28 cellular contexts compared by ENCODE assay signal in genomic region chr12:84157170-84157569, GRCh38.
"Had no signal": no experiment of that assay in that cellular context is flagged by ENCODE, and none has a peak within 500 bp of the region (broad histone marks: within the 10 kb centered on the region; RNA-seq: fewer than 3 reads in every experiment).

No MANE protein-coding gene starts in this region.

- H3K27ac ChIP-seq: neutrophil, pancreas, psoas muscle, right lobe of liver, sigmoid colon, spleen, stomach, thoracic aorta, thyroid gland, tibial nerve, upper lobe of left lung, vagina had no signal

- H3K27me3 ChIP-seq: neutrophil, pancreas, right lobe of liver, sigmoid colon, spleen, stomach, thyroid gland, tibial nerve, upper lobe of left lung, vagina had no signal

- ATAC-seq: naive thymus-derived CD8-positive, alpha-beta T cell; natural killer cell treated with Interleukin-12 subunit alpha and Interleukin-12 subunit beta and Interleukin-15 and Interleukin-18, amount 100 ng/mL, for 72 hours; pancreas; psoas muscle; right cardiac atrium; right lobe of liver; stimulated activated naive B cell treated with anti-CD40 and anti-IgM and Interleukin-4, amounts not matched to agents 10 μg/mL and 1 μg/mL and 100 μg/mL, for 72 hours had no signal

- FAIRE-seq: small intestine, urothelium cell line had no signal

- H3K4me3 ChIP-seq: pancreas, psoas muscle, right lobe of liver, sigmoid colon, spleen, stomach, thoracic aorta, thyroid gland, tibial nerve, upper lobe of left lung, vagina had no signal

- H3K4me1 ChIP-seq: pancreas, psoas muscle, right lobe of liver, sigmoid colon, spleen, stomach, thyroid gland, tibial nerve, upper lobe of left lung, vagina had no signal

- DNase-seq: naive thymus-derived CD8-positive, alpha-beta T cell; nephron progenitor cell; nucleus accumbens; pancreas; posterior cingulate gyrus; psoas muscle; right cardiac atrium; right lobe of liver; sigmoid colon; small intestine; spleen; stimulated activated CD4-positive, alpha-beta T cell treated with anti-CD3 and anti-CD28 coated beads, Interleukin-12 subunit alpha, Interleukin-12 subunit beta, amount 100 ng/mL, for 4 hours; stimulated activated CD4-positive, alpha-beta T cell treated with anti-CD3 and anti-CD28 coated beads, Interleukin-1b, Interleukin-23, amount 100 ng/mL, for 48 hours; stimulated activated CD4-positive, alpha-beta T cell treated with anti-CD3 and anti-CD28 coated beads, Interleukin-4, amount 100 ng/mL, for 1 hour; stimulated activated CD4-positive, alpha-beta T cell treated with anti-CD3 and anti-CD28 coated beads, Interleukin-4, amount 100 ng/mL, for 4 hours; stimulated activated CD8-positive, alpha-beta memory T cell treated with anti-CD3 and anti-CD28 coated beads, Interleukin-4, amount 100 ng/mL, for 48 hours; stimulated activated naive B cell treated with anti-CD40 and anti-IgM and Interleukin-4, amounts not matched to agents 10 μg/mL and 1 μg/mL and 100 μg/mL, for 72 hours; stimulated activated naive CD4-positive, alpha-beta T cell treated with Interleukin-2 at 50 U/mL for 16 hours; stomach; thyroid gland; trophoblast cell; upper lobe of left lung had no signal

- H3K9me3 ChIP-seq: neutrophil, pancreas, psoas muscle, right lobe of liver, sigmoid colon, thoracic aorta, thyroid gland, tibial nerve, upper lobe of left lung, vagina had no signal

- H3K36me3 ChIP-seq: neutrophil, pancreas, right lobe of liver, sigmoid colon, spleen, stomach, thoracic aorta, thyroid gland, tibial nerve, upper lobe of left lung, vagina had no signal
